In genomic region chr7:76047811-76048667, GRCh38 we compare ENCODE assay signal across 8 cellular contexts. TPM values are rescaled to one million over a fixed set of nuclear protein-coding genes. Genes with fewer than 3 reads are reported as not detected.
DNase-seq lines count a peak whose midpoint lies in the region; ATAC-seq, FAIRE-seq and TF ChIP-seq lines count a peak whose summit lies in the region.

A gene with protein sequence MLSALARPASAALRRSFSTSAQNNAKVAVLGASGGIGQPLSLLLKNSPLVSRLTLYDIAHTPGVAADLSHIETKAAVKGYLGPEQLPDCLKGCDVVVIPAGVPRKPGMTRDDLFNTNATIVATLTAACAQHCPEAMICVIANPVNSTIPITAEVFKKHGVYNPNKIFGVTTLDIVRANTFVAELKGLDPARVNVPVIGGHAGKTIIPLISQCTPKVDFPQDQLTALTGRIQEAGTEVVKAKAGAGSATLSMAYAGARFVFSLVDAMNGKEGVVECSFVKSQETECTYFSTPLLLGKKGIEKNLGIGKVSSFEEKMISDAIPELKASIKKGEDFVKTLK (plus strand): TSS chr7:76048106. CDS start chr7:76048161, 55 bp downstream.
TSS of gene STYXL1 (minus strand) at chr7:76048000. CDS start at chr7:76030523, 17,477 bp downstream.

- H3K4me1 ChIP-seq in small intestine (ENCODE audit: control insufficient read depth in 2 of 2, insufficient read depth in 1 of 2, low read depth in 1 of 2, low read length in 1 of 2) = peaks cover 2 to 16% of the 10 kb centered on the region in 2 donors

- DNase-seq in AG08396 (ENCODE audit: low spot score) (peak; percentile 98), NCI-H2227 (lab: John Stamatoyannopoulos, UW; ENCODE audit: unreplicated experiment) (peak; percentile 97), WTC11 (ENCODE audit: low spot score) (peak; percentile 94), bronchial epithelial cell (ENCODE audit: low read depth) (peak; percentile 87), iPS-NIHi11 (ENCODE audit: low spot score) (peak; percentile 99), small intestine (peak; percentile 96)

- FAIRE-seq in bronchial epithelial cell (lab: Jason Lieb, UNC) = no peak
- no peak for FAIRE-seq in small intestine (lab: Jason Lieb, UNC)

- CTCF ChIA-PET in WTC11 (lab: Charles Lee) = interaction anchor here (0.6 to 2.7 kb wide), 13 partner anchors 11 to 270 kb away, joined by 3 to 13 read pairs (median 3); no protein-coding TSS in a partner anchor

- POLR2A ChIA-PET in WTC11 (lab: Charles Lee) = interaction anchor here (0.6 to 2.2 kb wide), 14 partner anchors 10 to 520 kb away, joined by 3 to 9 read pairs (median 4); partner anchors contain the start of gene POR

- H3K27me3 ChIP-seq in bronchial epithelial cell (ENCODE audit: control insufficient read depth, insufficient read depth, low read length) (no peaks in the 10 kb centered on the region), small intestine (ENCODE audit: control insufficient read depth in 2 of 2, insufficient read depth in 2 of 2, low read length in 2 of 2) (no peaks in the 10 kb centered on the region)

- TF ChIP-seq CTCF in WTC11 (IDR thresholded peaks at IDR 0.05) (no peak), bronchial epithelial cell (IDR thresholded peaks at IDR 0.05; ENCODE audit: insufficient read depth, low read length, severe bottlenecking) (no peak)

- H3K27ac ChIP-seq in small intestine (ENCODE audit: low read depth in 1 of 2, low read length in 1 of 2) = peak within 1 kb of the TSS; percentile 88 to 95

- no peaks in the 10 kb centered on the region for H3K9me3 Mint-ChIP-seq in WTC11

- H3K27ac Mint-ChIP-seq in WTC11 = peak within 1 kb of the TSS; percentile 99

- 0% methylated on average over 56 to 58 of the region's 58 CpGs for WGBS in small intestine, 3 donors

- peak within 1 kb of the TSS; percentile 78 for H3K4me3 ChIP-seq in bronchial epithelial cell (ENCODE audit: low read depth, low read length)
- H3K4me3 ChIP-seq in small intestine (ENCODE audit: low read depth in 1 of 2, low read length in 2 of 2) = peak within 1 kb of the TSS; percentile 93 to 97

- peaks cover 22% of the 10 kb centered on the region for H3K4me1 Mint-ChIP-seq in WTC11

- H3K9me3 ChIP-seq in small intestine (ENCODE audit: control insufficient read depth, low read depth) = no peaks in the 10 kb centered on the region

- H3K4me3 Mint-ChIP-seq in WTC11 = peak within 1 kb of the TSS; percentile 99

- peaks cover 24% of the 10 kb centered on the region for H3K36me3 Mint-ChIP-seq in WTC11

- ATAC-seq in GM18909 (IDR thresholded peaks at IDR 0.05; ENCODE audit: poor library complexity, unreplicated experiment) (peak; percentile 96), HG03159 (IDR thresholded peaks at IDR 0.05; ENCODE audit: unreplicated experiment) (peak; percentile 93), WTC11 (peak; percentile 96)

- H3K36me3 ChIP-seq in bronchial epithelial cell (ENCODE audit: control insufficient read depth, insufficient read depth, low read length) (peaks cover 3% of the 10 kb centered on the region), small intestine (ENCODE audit: control insufficient read depth in 2 of 2, insufficient read depth in 2 of 2, low read length in 2 of 2) (no peaks in the 10 kb centered on the region)

- no peaks in the 10 kb centered on the region for H3K27me3 Mint-ChIP-seq in WTC11 (ENCODE audit: low read depth)

TF ChIP-seq in WTC11, 78 proteins besides CTCF, POLR2A, EP300 and RAD21 (continues in another document):
- peak; percentile 75; the same call in 1 of the 2 replicates for TF ChIP-seq TCF7 (CRISPR knock-in tag; IDR thresholded peaks at IDR 0.05; ENCODE audit: low read depth)
- TF ChIP-seq, protein P1, sequence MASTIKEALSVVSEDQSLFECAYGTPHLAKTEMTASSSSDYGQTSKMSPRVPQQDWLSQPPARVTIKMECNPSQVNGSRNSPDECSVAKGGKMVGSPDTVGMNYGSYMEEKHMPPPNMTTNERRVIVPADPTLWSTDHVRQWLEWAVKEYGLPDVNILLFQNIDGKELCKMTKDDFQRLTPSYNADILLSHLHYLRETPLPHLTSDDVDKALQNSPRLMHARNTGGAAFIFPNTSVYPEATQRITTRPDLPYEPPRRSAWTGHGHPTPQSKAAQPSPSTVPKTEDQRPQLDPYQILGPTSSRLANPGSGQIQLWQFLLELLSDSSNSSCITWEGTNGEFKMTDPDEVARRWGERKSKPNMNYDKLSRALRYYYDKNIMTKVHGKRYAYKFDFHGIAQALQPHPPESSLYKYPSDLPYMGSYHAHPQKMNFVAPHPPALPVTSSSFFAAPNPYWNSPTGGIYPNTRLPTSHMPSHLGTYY (CRISPR knock-in tag; IDR thresholded peaks at IDR 0.05) = no peak
- no peak for TF ChIP-seq ZNF396 (CRISPR knock-in tag; IDR thresholded peaks at IDR 0.05; ENCODE audit: borderline replicate concordance)
- TF ChIP-seq E2F5 (CRISPR knock-in tag; IDR thresholded peaks at IDR 0.05) = 0 out of 2 replicates have a peak, but pooled peaks have one; percentile 37
- no peak for TF ChIP-seq IRF1 (CRISPR knock-in tag; IDR thresholded peaks at IDR 0.05)
- no peak for TF ChIP-seq ZMAT4 (CRISPR knock-in tag; IDR thresholded peaks at IDR 0.05)
- TF ChIP-seq CREM (CRISPR knock-in tag; IDR thresholded peaks at IDR 0.05) = peak; percentile 83
- TF ChIP-seq, protein P2, sequence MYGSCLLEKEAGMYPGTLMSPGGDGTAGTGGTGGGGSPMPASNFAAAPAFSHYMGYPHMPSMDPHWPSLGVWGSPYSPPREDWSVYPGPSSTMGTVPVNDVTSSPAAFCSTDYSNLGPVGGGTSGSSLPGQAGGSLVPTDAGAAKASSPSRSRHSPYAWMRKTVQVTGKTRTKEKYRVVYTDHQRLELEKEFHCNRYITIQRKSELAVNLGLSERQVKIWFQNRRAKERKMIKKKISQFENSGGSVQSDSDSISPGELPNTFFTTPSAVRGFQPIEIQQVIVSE (CRISPR knock-in tag; IDR thresholded peaks at IDR 0.05; ENCODE audit: borderline replicate concordance) = no peak
- TF ChIP-seq ELF4 (CRISPR knock-in tag; IDR thresholded peaks at IDR 0.05; ENCODE audit: low read depth) = no peak
- TF ChIP-seq, protein P3, sequence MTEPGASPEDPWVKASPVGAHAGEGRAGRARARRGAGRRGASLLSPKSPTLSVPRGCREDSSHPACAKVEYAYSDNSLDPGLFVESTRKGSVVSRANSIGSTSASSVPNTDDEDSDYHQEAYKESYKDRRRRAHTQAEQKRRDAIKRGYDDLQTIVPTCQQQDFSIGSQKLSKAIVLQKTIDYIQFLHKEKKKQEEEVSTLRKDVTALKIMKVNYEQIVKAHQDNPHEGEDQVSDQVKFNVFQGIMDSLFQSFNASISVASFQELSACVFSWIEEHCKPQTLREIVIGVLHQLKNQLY (CRISPR knock-in tag; IDR thresholded peaks at IDR 0.05) = peak; percentile 87; the same call in 1 of the 2 replicates
- TF ChIP-seq TEAD1 (CRISPR knock-in tag; IDR thresholded peaks at IDR 0.05) = peak; percentile 64
- no peak for TF ChIP-seq E2F1 (CRISPR knock-in tag; IDR thresholded peaks at IDR 0.05)
- TF ChIP-seq, protein P4, sequence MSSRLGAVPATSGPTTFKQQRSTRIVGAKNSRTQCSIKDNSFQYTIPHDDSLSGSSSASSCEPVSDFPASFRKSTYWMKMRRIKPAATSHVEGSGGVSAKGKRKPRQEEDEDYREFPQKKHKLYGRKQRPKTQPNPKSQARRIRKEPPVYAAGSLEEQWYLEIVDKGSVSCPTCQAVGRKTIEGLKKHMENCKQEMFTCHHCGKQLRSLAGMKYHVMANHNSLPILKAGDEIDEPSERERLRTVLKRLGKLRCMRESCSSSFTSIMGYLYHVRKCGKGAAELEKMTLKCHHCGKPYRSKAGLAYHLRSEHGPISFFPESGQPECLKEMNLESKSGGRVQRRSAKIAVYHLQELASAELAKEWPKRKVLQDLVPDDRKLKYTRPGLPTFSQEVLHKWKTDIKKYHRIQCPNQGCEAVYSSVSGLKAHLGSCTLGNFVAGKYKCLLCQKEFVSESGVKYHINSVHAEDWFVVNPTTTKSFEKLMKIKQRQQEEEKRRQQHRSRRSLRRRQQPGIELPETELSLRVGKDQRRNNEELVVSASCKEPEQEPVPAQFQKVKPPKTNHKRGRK (CRISPR knock-in tag; IDR thresholded peaks at IDR 0.05; ENCODE audit: borderline replicate concordance) = no peak

RNA-seq across cellular contexts. Expression of the first gene that starts in this region (rescaled TPM):
- 298 to 333 TPM (median 313 TPM) in 3 replicates for total RNA-seq in WTC11 (2021)
- total RNA-seq in bronchial epithelial cell = 45.0 and 52.4 TPM in 2 replicates
- 100 to 1,000 TPM; 143 to 172 (median 169) TPM for polyA plus RNA-seq in small intestine

RNA-seq across cellular contexts. Expression of gene STYXL1, which starts in this region (rescaled TPM):
- total RNA-seq in WTC11 (2021) = 21.3 to 28.2 TPM (median 27.8 TPM) in 3 replicates
- 47.7 and 68.9 TPM in 2 replicates for total RNA-seq in bronchial epithelial cell
- 10 to 100 TPM; 25.9 to 40.4 (median 39.4) TPM for polyA plus RNA-seq in small intestine

Comparison
In these comparisons a context has a peak if more than half of its experiments do, and no peak if none do; other contexts are left out.
1. Peak in every context shown above with its lines: DNase-seq, ATAC-seq, H3K4me3 ChIP-seq and H3K27ac ChIP-seq.